22 cellular contexts compared by ENCODE assay signal in genomic region chr3:143277531-143277930, GRCh38.
"Had no signal": no experiment of that assay in that cellular context is flagged by ENCODE, and none has a peak within 500 bp of the region (broad histone marks: within the 10 kb centered on the region; RNA-seq: fewer than 3 reads in every experiment).

No MANE protein-coding gene starts in this region.

- H3K4me1 Mint-ChIP-seq: endodermal cell, neural crest cell had no signal

- H3K27ac Mint-ChIP-seq: activated CD4-positive, alpha-beta T cell treated with anti-CD3 and anti-CD28 coated beads, Interleukin-2, amount 10 ng/mL, durations not matched to agents 24 days and 14 days; activated CD8-positive, alpha-beta memory T cell treated with anti-CD3 and anti-CD28 coated beads, Interleukin-2, amount 10 ng/mL, durations not matched to agents 7 days and 5 days; activated CD8-positive, alpha-beta T cell treated with anti-CD3 and anti-CD28 coated beads for 36 hours; activated naive CD4-positive, alpha-beta T cell treated with anti-CD3 and anti-CD28 coated beads, Interleukin-2, amount 50 U/mL, for 24 hours; endodermal cell; memory B cell; T-helper 2 cell treated with Interferon-gamma antibody and Interleukin-4, amounts not matched to agents 5 μg/mL and 100 μg/mL, for 36 hours had no signal

- H3K9me3 Mint-ChIP-seq: activated CD8-positive, alpha-beta T cell treated with anti-CD3 and anti-CD28 coated beads for 36 hours; activated naive CD4-positive, alpha-beta T cell treated with anti-CD3 and anti-CD28 coated beads, Interleukin-2, amount 50 U/mL, for 24 hours; endodermal cell; memory B cell had no signal

- H3K27me3 Mint-ChIP-seq: activated CD4-positive, alpha-beta T cell treated with anti-CD3 and anti-CD28 coated beads, Interleukin-2, amount 10 ng/mL, durations not matched to agents 24 days and 14 days; activated CD8-positive, alpha-beta memory T cell treated with anti-CD3 and anti-CD28 coated beads, Interleukin-2, amount 10 ng/mL, durations not matched to agents 7 days and 5 days; activated CD8-positive, alpha-beta T cell treated with anti-CD3 and anti-CD28 coated beads for 36 hours; activated naive CD4-positive, alpha-beta T cell treated with anti-CD3 and anti-CD28 coated beads, Interleukin-2, amount 50 U/mL, for 24 hours; memory B cell had no signal

- H3K4me3 Mint-ChIP-seq: activated CD4-positive, alpha-beta T cell treated with anti-CD3 and anti-CD28 coated beads, Interleukin-2, amount 10 ng/mL, durations not matched to agents 24 days and 14 days; activated CD8-positive, alpha-beta memory T cell treated with anti-CD3 and anti-CD28 coated beads, Interleukin-2, amount 10 ng/mL, durations not matched to agents 7 days and 5 days; activated CD8-positive, alpha-beta T cell treated with anti-CD3 and anti-CD28 coated beads for 36 hours; activated naive CD4-positive, alpha-beta T cell treated with anti-CD3 and anti-CD28 coated beads, Interleukin-2, amount 50 U/mL, for 24 hours; endodermal cell; memory B cell; neural crest cell; T-helper 2 cell treated with Interferon-gamma antibody and Interleukin-4, amounts not matched to agents 5 μg/mL and 100 μg/mL, for 36 hours had no signal

- DNase-seq: activated CD4-positive, alpha-beta T cell treated with anti-CD3 and anti-CD28 coated beads, Interleukin-2, amount 10 ng/mL, durations not matched to agents 24 days and 14 days; activated CD8-positive, alpha-beta memory T cell treated with anti-CD3 and anti-CD28 coated beads, Interleukin-2, amount 10 ng/mL, durations not matched to agents 7 days and 5 days; activated CD8-positive, alpha-beta T cell treated with anti-CD3 and anti-CD28 coated beads for 36 hours; activated effector memory CD4-positive, alpha-beta T cell treated with anti-CD3 and anti-CD28 coated beads, Interleukin-2, amount 50 U/mL, for 16 hours; activated T-cell treated with anti-CD3 and anti-CD28 coated beads for 4 hours; anterior cingulate cortex; body of pancreas; cortex of kidney; endodermal cell; esophagus squamous epithelium; gastrocnemius medialis; hypothalamus; small intestine; stimulated activated CD8-positive, alpha-beta memory T cell treated with anti-CD3 and anti-CD28 coated beads, Interleukin-4, amount 100 ng/mL, for 48 hours; stimulated activated naive CD4-positive, alpha-beta T cell; testis; trophoblast cell; uterus had no signal
